1 cellular context compared by ENCODE assay signal in genomic region chr10:86759073-86759672, GRCh38.
TF ChIP-seq lines count a peak whose summit lies in the region.

No MANE protein-coding gene starts in this region.

TF ChIP-seq in H1, 55 proteins besides CTCF, POLR2A, EP300 and RAD21 (continued from another document):
- TF ChIP-seq SAP30 (IDR thresholded peaks at IDR 0.05; ENCODE audit: insufficient read depth, insufficient replicate concordance, low read length): no peak
- no peak for TF ChIP-seq SP1 (IDR thresholded peaks at IDR 0.05; ENCODE audit: low read depth, low read length)
- no peak for TF ChIP-seq RNF2 (IDR thresholded peaks at IDR 0.05; ENCODE audit: borderline replicate concordance, low read depth, low read length, missing control alignments, poor library complexity, severe bottlenecking)
- TF ChIP-seq, protein P1, sequence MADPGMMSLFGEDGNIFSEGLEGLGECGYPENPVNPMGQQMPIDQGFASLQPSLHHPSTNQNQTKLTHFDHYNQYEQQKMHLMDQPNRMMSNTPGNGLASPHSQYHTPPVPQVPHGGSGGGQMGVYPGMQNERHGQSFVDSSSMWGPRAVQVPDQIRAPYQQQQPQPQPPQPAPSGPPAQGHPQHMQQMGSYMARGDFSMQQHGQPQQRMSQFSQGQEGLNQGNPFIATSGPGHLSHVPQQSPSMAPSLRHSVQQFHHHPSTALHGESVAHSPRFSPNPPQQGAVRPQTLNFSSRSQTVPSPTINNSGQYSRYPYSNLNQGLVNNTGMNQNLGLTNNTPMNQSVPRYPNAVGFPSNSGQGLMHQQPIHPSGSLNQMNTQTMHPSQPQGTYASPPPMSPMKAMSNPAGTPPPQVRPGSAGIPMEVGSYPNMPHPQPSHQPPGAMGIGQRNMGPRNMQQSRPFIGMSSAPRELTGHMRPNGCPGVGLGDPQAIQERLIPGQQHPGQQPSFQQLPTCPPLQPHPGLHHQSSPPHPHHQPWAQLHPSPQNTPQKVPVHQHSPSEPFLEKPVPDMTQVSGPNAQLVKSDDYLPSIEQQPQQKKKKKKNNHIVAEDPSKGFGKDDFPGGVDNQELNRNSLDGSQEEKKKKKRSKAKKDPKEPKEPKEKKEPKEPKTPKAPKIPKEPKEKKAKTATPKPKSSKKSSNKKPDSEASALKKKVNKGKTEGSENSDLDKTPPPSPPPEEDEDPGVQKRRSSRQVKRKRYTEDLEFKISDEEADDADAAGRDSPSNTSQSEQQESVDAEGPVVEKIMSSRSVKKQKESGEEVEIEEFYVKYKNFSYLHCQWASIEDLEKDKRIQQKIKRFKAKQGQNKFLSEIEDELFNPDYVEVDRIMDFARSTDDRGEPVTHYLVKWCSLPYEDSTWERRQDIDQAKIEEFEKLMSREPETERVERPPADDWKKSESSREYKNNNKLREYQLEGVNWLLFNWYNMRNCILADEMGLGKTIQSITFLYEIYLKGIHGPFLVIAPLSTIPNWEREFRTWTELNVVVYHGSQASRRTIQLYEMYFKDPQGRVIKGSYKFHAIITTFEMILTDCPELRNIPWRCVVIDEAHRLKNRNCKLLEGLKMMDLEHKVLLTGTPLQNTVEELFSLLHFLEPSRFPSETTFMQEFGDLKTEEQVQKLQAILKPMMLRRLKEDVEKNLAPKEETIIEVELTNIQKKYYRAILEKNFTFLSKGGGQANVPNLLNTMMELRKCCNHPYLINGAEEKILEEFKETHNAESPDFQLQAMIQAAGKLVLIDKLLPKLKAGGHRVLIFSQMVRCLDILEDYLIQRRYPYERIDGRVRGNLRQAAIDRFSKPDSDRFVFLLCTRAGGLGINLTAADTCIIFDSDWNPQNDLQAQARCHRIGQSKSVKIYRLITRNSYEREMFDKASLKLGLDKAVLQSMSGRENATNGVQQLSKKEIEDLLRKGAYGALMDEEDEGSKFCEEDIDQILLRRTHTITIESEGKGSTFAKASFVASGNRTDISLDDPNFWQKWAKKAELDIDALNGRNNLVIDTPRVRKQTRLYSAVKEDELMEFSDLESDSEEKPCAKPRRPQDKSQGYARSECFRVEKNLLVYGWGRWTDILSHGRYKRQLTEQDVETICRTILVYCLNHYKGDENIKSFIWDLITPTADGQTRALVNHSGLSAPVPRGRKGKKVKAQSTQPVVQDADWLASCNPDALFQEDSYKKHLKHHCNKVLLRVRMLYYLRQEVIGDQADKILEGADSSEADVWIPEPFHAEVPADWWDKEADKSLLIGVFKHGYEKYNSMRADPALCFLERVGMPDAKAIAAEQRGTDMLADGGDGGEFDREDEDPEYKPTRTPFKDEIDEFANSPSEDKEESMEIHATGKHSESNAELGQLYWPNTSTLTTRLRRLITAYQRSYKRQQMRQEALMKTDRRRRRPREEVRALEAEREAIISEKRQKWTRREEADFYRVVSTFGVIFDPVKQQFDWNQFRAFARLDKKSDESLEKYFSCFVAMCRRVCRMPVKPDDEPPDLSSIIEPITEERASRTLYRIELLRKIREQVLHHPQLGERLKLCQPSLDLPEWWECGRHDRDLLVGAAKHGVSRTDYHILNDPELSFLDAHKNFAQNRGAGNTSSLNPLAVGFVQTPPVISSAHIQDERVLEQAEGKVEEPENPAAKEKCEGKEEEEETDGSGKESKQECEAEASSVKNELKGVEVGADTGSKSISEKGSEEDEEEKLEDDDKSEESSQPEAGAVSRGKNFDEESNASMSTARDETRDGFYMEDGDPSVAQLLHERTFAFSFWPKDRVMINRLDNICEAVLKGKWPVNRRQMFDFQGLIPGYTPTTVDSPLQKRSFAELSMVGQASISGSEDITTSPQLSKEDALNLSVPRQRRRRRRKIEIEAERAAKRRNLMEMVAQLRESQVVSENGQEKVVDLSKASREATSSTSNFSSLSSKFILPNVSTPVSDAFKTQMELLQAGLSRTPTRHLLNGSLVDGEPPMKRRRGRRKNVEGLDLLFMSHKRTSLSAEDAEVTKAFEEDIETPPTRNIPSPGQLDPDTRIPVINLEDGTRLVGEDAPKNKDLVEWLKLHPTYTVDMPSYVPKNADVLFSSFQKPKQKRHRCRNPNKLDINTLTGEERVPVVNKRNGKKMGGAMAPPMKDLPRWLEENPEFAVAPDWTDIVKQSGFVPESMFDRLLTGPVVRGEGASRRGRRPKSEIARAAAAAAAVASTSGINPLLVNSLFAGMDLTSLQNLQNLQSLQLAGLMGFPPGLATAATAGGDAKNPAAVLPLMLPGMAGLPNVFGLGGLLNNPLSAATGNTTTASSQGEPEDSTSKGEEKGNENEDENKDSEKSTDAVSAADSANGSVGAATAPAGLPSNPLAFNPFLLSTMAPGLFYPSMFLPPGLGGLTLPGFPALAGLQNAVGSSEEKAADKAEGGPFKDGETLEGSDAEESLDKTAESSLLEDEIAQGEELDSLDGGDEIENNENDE (IDR thresholded peaks at IDR 0.05; ENCODE audit: insufficient replicate concordance, low read length): no peak
- TF ChIP-seq SIN3A (conservative IDR thresholded peaks at IDR 0.05 in 1 of 2, IDR thresholded peaks at IDR 0.05 in 1 of 2; ENCODE audit: low read depth in 1 of 2, low read length in 2 of 2): no peak
- TF ChIP-seq SIRT6 (IDR thresholded peaks at IDR 0.05; ENCODE audit: low read length): no peak
- TF ChIP-seq KDM5A (IDR thresholded peaks at IDR 0.05; ENCODE audit: low read length): no peak
- TF ChIP-seq SIX5 (IDR thresholded peaks at IDR 0.05; ENCODE audit: low read depth, low read length): no peak
- TF ChIP-seq GABPA (IDR thresholded peaks at IDR 0.05; ENCODE audit: borderline replicate concordance, insufficient read depth, low read length): no peak
- no peak for TF ChIP-seq CBX8 (IDR thresholded peaks at IDR 0.05; ENCODE audit: borderline replicate concordance, low read depth, low read length)
- TF ChIP-seq TCF12 (IDR thresholded peaks at IDR 0.05; ENCODE audit: low read depth, low read length): no peak
- no peak for TF ChIP-seq GTF2F1 (IDR thresholded peaks at IDR 0.05; ENCODE audit: borderline replicate concordance, low read depth, low read length)
